In genomic region chr7:108235451-108236061, GRCh38 we compare ENCODE assay signal across 1 cellular context.
A peak's percentile ranks its signal among the peaks of the same experiment; 100 is the strongest.
TF ChIP-seq lines count a peak whose summit lies in the region.

No MANE protein-coding gene starts in this region.

TF ChIP-seq in K562, 482 proteins besides CTCF, POLR2A, EP300 and RAD21 (continued from another document and continues in another):
- TF ChIP-seq ZBTB49 (CRISPR knock-in tag; IDR thresholded peaks at IDR 0.05; ENCODE audit: borderline replicate concordance) (no peak), SAFB (IDR thresholded peaks at IDR 0.05; ENCODE audit: borderline replicate concordance, low read depth, low read length) (no peak), ELF4 (CRISPR knock-in tag; IDR thresholded peaks at IDR 0.05) (peak; percentile 45; the same call in 1 of the 2 replicates), PATZ1 (CRISPR knock-in tag; IDR thresholded peaks at IDR 0.05; ENCODE audit: borderline replicate concordance) (no peak), NCOR1 (IDR thresholded peaks at IDR 0.05) (peak; percentile 94), ZNF280A (IDR thresholded peaks at IDR 0.05; ENCODE audit: low read depth, partially characterized antibody) (no peak), RHOXF2B (CRISPR knock-in tag; conservative IDR thresholded peaks at IDR 0.05) (no peak), MNT (conservative IDR thresholded peaks at IDR 0.05) (no peak; a peak in 2 of 4 replicates), ZNF134 (CRISPR knock-in tag; conservative IDR thresholded peaks at IDR 0.05) (peak; percentile 14; the same call in 1 of the 2 replicates), ZNF24 (IDR thresholded peaks at IDR 0.05) (peak; percentile 6; the same call in 1 of the 2 replicates), U2AF1 (optimal IDR thresholded peaks at IDR 0.05; ENCODE audit: low read depth, low read length) (no peak), E2F8 (IDR thresholded peaks at IDR 0.05; ENCODE audit: low read depth, partially characterized antibody) (no peak), TAL1 (IDR thresholded peaks at IDR 0.05) (peak; percentile 92), POLR2AphosphoS2 (IDR thresholded peaks at IDR 0.05; ENCODE audit: low read length) (no peak), PHF8 (IDR thresholded peaks at IDR 0.05; ENCODE audit: borderline replicate concordance, low read length) (no peak), CBX3 (IDR thresholded peaks at IDR 0.05; ENCODE audit: borderline replicate concordance in 1 of 2, low read length in 2 of 2) (peak in 1 of 2 experiments; percentile 62; a peak in 2 of 3 replicates), TAF15 (IDR thresholded peaks at IDR 0.05; ENCODE audit: low read depth, low read length) (no peak), FOXA3 (CRISPR knock-in tag; conservative IDR thresholded peaks at IDR 0.05 in 1 of 2, IDR thresholded peaks at IDR 0.05 in 1 of 2) (peak; percentile 47 to 97; a peak in 3 of 4 replicates), HMBOX1 (IDR thresholded peaks at IDR 0.05) (peak; percentile 75; the same call in 1 of the 2 replicates), EHMT2 (IDR thresholded peaks at IDR 0.05) (peak; percentile 92), ZBTB9 (CRISPR knock-in tag; IDR thresholded peaks at IDR 0.05) (peak; percentile 74), ARID1B (IDR thresholded peaks at IDR 0.05) (peak; percentile 93), PKNOX1 (IDR thresholded peaks at IDR 0.05) (no peak), MAFK (IDR thresholded peaks at IDR 0.05; ENCODE audit: low read length) (0 out of 2 replicates have a peak, but pooled peaks have one; percentile 10), TCF3 (CRISPR knock-in tag; IDR thresholded peaks at IDR 0.05) (peak; percentile 91), CXXC5 (CRISPR knock-in tag; IDR thresholded peaks at IDR 0.05) (peak; percentile 90), HDAC3 (IDR thresholded peaks at IDR 0.05; ENCODE audit: borderline replicate concordance, partially characterized antibody) (peak; percentile 27), ESRRA (IDR thresholded peaks at IDR 0.05; ENCODE audit: borderline replicate concordance, low read depth) (peak; percentile 22; the same call in 1 of the 2 replicates), PML (IDR thresholded peaks at IDR 0.05; ENCODE audit: low read length) (peak; percentile 55; the same call in 1 of the 2 replicates), E2F6 (IDR thresholded peaks at IDR 0.05; ENCODE audit: borderline replicate concordance in 1 of 2, extremely low read depth in 1 of 2, insufficient read depth in 1 of 2, insufficient read length in 1 of 2, low read depth in 1 of 2, low read length in 1 of 2, poor library complexity in 1 of 2, severe bottlenecking in 1 of 2) (no peak), TBP (optimal IDR thresholded peaks at IDR 0.05; ENCODE audit: low read depth, low read length) (no peak), ADNP (tag; IDR thresholded peaks at IDR 0.05) (peak; percentile 53; the same call in 1 of the 2 replicates), SMAD4 (CRISPR knock-in tag; conservative IDR thresholded peaks at IDR 0.05) (peak; percentile 81), VEZF1 (CRISPR knock-in tag; IDR thresholded peaks at IDR 0.05) (0 out of 2 replicates have a peak, but pooled peaks have one; percentile 10), ZBTB26 (CRISPR knock-in tag; IDR thresholded peaks at IDR 0.05) (no peak), THRA (IDR thresholded peaks at IDR 0.05) (no peak), ARNT (IDR thresholded peaks at IDR 0.05) (peak in 1 of 2 experiments; percentile 89; a peak in 3 of 4 replicates), ZKSCAN1 (IDR thresholded peaks at IDR 0.05; ENCODE audit: low read depth, low read length) (0 out of 2 replicates have a peak, but pooled peaks have one; percentile 20), YBX1 (IDR thresholded peaks at IDR 0.05) (no peak), KLF16 (IDR thresholded peaks at IDR 0.05) (peak; percentile 84), NR4A1 (CRISPR knock-in tag; IDR thresholded peaks at IDR 0.05) (no peak), NR4A1 (tag; IDR thresholded peaks at IDR 0.05) (peak; percentile 65; the same call in 1 of the 2 replicates), LARP7 (IDR thresholded peaks at IDR 0.05) (no peak), ARHGAP35 (IDR thresholded peaks at IDR 0.05; ENCODE audit: partially characterized antibody) (no peak)
